ENCODE assay signal across 19 cellular contexts in genomic region chr4:102536768-102537167, GRCh38.
"Had no signal": no experiment of that assay in that cellular context is flagged by ENCODE, and none has a peak within 500 bp of the region (broad histone marks: within the 10 kb centered on the region; RNA-seq: fewer than 3 reads in every experiment).

No MANE protein-coding gene starts in this region.

- FAIRE-seq: bronchial epithelial cell had no signal

- H3K4me2 ChIP-seq: SK-N-SH had no signal

- H3K4me1 ChIP-seq: ascending aorta, right atrium auricular region had no signal

- H3K9ac ChIP-seq: SK-N-SH had no signal

- H3K36me3 ChIP-seq: right atrium auricular region had no signal

- H3K9me3 ChIP-seq: ascending aorta, gastroesophageal sphincter, heart right ventricle, left ventricle myocardium inferior, right atrium auricular region, SK-N-SH had no signal

- H3K4me3 Mint-ChIP-seq: activated CD4-positive, alpha-beta memory T cell treated with anti-CD3 and anti-CD28 coated beads, Interleukin-2, amount 10 ng/mL, durations not matched to agents 7 days and 5 days; natural killer cell treated with Interleukin-12 subunit alpha and Interleukin-12 subunit beta and Interleukin-15 and Interleukin-18, amount 100 ng/mL, for 72 hours; T-cell had no signal

- DNase-seq: activated CD4-positive, alpha-beta memory T cell treated with anti-CD3 and anti-CD28 coated beads, Interleukin-2, amount 10 ng/mL, durations not matched to agents 7 days and 5 days; activated CD8-positive, alpha-beta memory T cell treated with anti-CD3 and anti-CD28 coated beads, Interleukin-2, amount 50 U/mL, for 4 hours; activated gamma-delta T cell treated with Interleukin-2 at 50 U/mL for 16 hours; dermis blood vessel endothelial cell; erythroblast; heart right ventricle; left ventricle myocardium inferior; mesendoderm; nucleus accumbens; SK-N-SH; T-cell; T1000 had no signal

- ATAC-seq: gastroesophageal sphincter; heart right ventricle; natural killer cell treated with Interleukin-12 subunit alpha and Interleukin-12 subunit beta and Interleukin-15 and Interleukin-18, amount 100 ng/mL, for 72 hours; T-cell had no signal

- H3K27ac ChIP-seq: ascending aorta, gastroesophageal sphincter, left ventricle myocardium inferior, right atrium auricular region, VCaP had no signal

- H3K9me3 Mint-ChIP-seq: activated CD4-positive, alpha-beta memory T cell treated with anti-CD3 and anti-CD28 coated beads, Interleukin-2, amount 10 ng/mL, durations not matched to agents 7 days and 5 days; natural killer cell treated with Interleukin-12 subunit alpha and Interleukin-12 subunit beta and Interleukin-15 and Interleukin-18, amount 100 ng/mL, for 72 hours; T-cell had no signal

- H3K27me3 ChIP-seq: ascending aorta, gastroesophageal sphincter, heart right ventricle, right atrium auricular region had no signal

- H3K27me3 Mint-ChIP-seq: activated CD4-positive, alpha-beta memory T cell treated with anti-CD3 and anti-CD28 coated beads, Interleukin-2, amount 10 ng/mL, durations not matched to agents 7 days and 5 days; natural killer cell treated with Interleukin-12 subunit alpha and Interleukin-12 subunit beta and Interleukin-15 and Interleukin-18, amount 100 ng/mL, for 72 hours; progenitor cell of endocrine pancreas; T-cell had no signal

- H3K9me2 ChIP-seq: SK-N-SH had no signal

- H3K27ac Mint-ChIP-seq: activated CD4-positive, alpha-beta memory T cell treated with anti-CD3 and anti-CD28 coated beads, Interleukin-2, amount 10 ng/mL, durations not matched to agents 7 days and 5 days; T-cell had no signal

- H3K4me3 ChIP-seq: ascending aorta, gastroesophageal sphincter, heart right ventricle, left ventricle myocardium inferior, right atrium auricular region had no signal
